ENCODE assay signal across 8 cellular contexts in the genomic region with DNA sequence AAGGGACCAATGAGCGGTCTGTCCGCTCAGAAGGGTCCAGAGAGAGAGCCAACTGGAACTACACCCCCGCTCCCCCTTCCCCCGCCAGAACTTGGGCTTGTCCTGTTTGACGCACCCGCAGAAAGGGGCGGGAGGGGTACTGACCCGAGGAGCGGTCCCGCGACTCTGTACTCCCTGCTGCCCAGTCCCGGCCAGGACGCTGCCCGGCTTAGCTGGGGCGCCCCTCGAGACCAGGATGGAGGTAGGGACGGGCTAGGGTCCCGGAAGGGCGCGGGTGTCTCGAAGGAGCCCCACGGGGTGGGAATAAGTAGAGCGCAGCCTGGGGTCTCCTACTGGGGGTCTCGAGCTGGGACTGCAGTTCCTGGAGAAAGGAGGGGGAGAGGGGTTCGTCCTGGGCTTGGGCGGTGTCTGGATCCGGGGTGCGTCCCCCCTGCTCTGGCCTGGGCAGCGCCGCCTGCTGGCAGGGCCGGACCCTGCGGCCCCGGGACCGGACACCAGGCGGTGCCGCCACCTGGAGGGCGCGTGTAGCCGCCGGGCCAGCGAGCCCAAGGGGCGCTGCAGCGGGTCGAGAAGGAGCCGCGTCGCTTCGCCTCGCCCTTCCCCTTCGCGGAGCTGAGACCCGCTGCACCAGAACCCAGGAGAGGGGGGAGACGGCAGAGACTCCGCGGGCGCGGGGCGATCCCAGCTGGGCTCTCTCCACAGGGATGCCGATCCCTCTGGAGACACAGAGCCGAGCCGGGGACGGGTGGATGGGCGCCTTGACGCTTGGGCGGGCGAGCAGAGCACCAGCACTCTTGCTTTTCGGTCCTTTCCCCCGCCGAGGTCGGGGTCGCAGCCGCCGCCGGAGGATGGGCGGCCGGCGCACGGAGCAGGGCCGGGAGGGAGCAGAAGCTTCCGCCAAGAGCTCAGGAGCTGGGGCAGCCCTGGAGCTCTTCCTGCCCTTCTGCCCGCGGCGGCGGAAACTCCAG. TPM values are rescaled to one million over a fixed set of nuclear protein-coding genes. Genes with fewer than 3 reads are reported as not detected.
DNase-seq lines count a peak whose midpoint lies in the region; ATAC-seq lines count a peak whose summit lies in the region.

No MANE protein-coding gene starts in this region.

- DNase-seq in SIG-M5 treated with dmso at 0.1 percent for 504 hours (lab: John Stamatoyannopoulos, UW; ENCODE audit: unreplicated experiment) (peak; percentile 66), SIG-M5 (lab: John Stamatoyannopoulos, UW) (no peak), NCI-H146 (lab: John Stamatoyannopoulos, UW) (peak; percentile 77), cerebellum (ENCODE audit: low spot score) (peak; percentile 59)
- DNase-seq in activated CD4-positive, CD25-positive, alpha-beta regulatory T cell treated with anti-CD3 and anti-CD28 coated beads, Interleukin-2, amount 50 U/mL, for 16 hours (ENCODE audit: low read depth, low spot score): peak; percentile 47
- peak; percentile 82 to 87 for DNase-seq in stimulated activated CD4-positive, alpha-beta T cell treated with anti-CD3 and anti-CD28 coated beads, Interleukin-2, amount 100 ng/mL, for 24 hours

- H3K27me3 ChIP-seq in layer of hippocampus (ENCODE audit: control insufficient read depth, insufficient read depth, low read length): no peaks in the 10 kb centered on the region

- peak overlapping the region; percentile 73 for H3K27ac ChIP-seq in layer of hippocampus (ENCODE audit: low read depth, low read length)

- ATAC-seq in HG02798 (IDR thresholded peaks at IDR 0.05; ENCODE audit: poor library complexity, unreplicated experiment): peak; percentile 86

RNA-seq across cellular contexts. Expression of gene CACNB3, which starts 3.7 kb away (rescaled TPM):
- total RNA-seq in cerebellum: 28.4 TPM

RNA-seq across cellular contexts. Expression of gene ADCY6, which starts 25.7 kb away (rescaled TPM):
- 47.3 TPM for total RNA-seq in cerebellum

RNA-seq across cellular contexts. Expression of gene DDX23, which starts 37.4 kb away (rescaled TPM):
- 51.4 TPM for total RNA-seq in cerebellum

RNA-seq across cellular contexts. Expression of gene RND1, which starts 51.1 kb away (rescaled TPM):
- total RNA-seq in cerebellum: 10.8 TPM
